ENCODE assay signal across 8 cellular contexts in the genomic region with DNA sequence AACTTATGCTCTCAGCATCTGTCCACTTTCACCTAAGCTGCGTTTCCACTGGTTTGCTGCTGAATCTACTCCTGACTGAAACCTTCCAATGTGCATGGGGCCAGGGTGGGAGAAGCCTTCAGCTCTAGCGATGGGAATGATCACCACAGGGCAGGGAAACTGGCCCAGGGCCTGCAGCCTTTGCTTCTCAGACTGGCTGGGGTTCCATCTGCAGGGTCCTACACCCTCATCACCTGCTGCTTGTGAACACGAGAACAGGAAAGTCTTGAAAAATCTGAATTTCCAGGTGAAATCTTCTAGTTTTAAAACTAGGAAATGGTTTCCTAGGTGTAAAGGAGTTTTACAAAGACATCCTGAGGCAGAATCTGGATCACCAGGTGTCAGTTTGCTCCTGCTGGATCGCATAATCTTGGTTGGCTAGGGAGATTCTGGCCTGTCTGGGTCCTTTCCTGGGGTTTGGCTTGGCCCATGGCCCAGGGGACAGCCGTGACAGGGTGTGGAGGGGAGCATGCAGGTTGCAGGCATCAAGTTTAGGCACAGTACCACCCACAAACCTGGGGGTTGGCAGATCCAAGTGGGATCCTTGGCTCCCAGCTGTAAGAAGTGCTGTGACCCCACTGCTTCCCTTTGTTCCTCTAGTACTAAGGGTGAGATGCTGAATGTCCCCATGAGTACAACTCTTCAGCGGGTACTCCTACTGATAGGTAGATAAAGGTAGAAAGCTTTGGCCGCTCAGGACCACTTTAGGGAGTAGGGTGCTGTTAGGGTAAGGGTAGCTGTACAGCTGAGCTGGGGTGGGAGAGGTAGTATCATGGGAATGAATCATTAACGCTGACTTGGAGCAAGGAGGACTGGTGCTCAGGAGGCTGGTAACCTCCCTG. TPM values are rescaled to one million over a fixed set of nuclear protein-coding genes. Genes with fewer than 3 reads are reported as not detected.
A peak's percentile ranks its signal among the peaks of the same experiment; 100 is the strongest.
DNase-seq lines count a peak whose midpoint lies in the region; ATAC-seq and TF ChIP-seq lines count a peak whose summit lies in the region.

No MANE protein-coding gene starts in this region.

- H3K9me3 ChIP-seq in suprapubic skin: no peaks in the 10 kb centered on the region

- no peak for TF ChIP-seq EP300 in suprapubic skin (IDR thresholded peaks at IDR 0.05)

- no peaks in the 10 kb centered on the region for H3K27me3 Mint-ChIP-seq in activated CD4-positive, alpha-beta T cell treated with anti-CD3 and anti-CD28 coated beads for 36 hours
- H3K27me3 Mint-ChIP-seq in activated naive CD8-positive, alpha-beta T cell treated with anti-CD3 and anti-CD28 coated beads, Interleukin-2, amount 50 U/mL, for 24 hours: peaks cover 2% of the 10 kb centered on the region

- H3K27me3 ChIP-seq in kidney epithelial cell (ENCODE audit: control insufficient read depth, insufficient read depth, low read length): no peaks in the 10 kb centered on the region
- no peaks in the 10 kb centered on the region for H3K27me3 ChIP-seq in suprapubic skin

- H3K4me1 ChIP-seq in suprapubic skin: peaks cover 71% of the 10 kb centered on the region

- TF ChIP-seq CTCF in kidney epithelial cell (IDR thresholded peaks at IDR 0.05; ENCODE audit: insufficient read depth, low read length, poor library complexity, severe bottlenecking) (no peak), suprapubic skin (IDR thresholded peaks at IDR 0.05) (no peak)

- DNase-seq in activated CD4-positive, alpha-beta T cell treated with anti-CD3 and anti-CD28 coated beads for 36 hours: no peak
- no peak for DNase-seq in activated CD4-positive, alpha-beta T cell treated with anti-CD3 and anti-CD28 coated beads for 48 hours
- no peak for DNase-seq in activated naive CD8-positive, alpha-beta T cell treated with anti-CD3 and anti-CD28 coated beads, Interleukin-2, amount 50 U/mL, for 24 hours
- DNase-seq in kidney epithelial cell (ENCODE audit: low read depth): no peak
- no peak for DNase-seq in suprapubic skin (ENCODE audit: low spot score in 2 of 2)
- no peak for DNase-seq in HUDEP-2 (lab: John Stamatoyannopoulos, UW; ENCODE audit: unreplicated experiment in 76 of 76)
- no peak for DNase-seq in DMS114 treated with DMSO at 0.1 percent for 48 hours (lab: John Stamatoyannopoulos, UW; ENCODE audit: unreplicated experiment)

- H3K9me3 Mint-ChIP-seq in activated CD4-positive, alpha-beta T cell treated with anti-CD3 and anti-CD28 coated beads for 36 hours (ENCODE audit: low read depth): no peaks in the 10 kb centered on the region
- H3K9me3 Mint-ChIP-seq in activated naive CD8-positive, alpha-beta T cell treated with anti-CD3 and anti-CD28 coated beads, Interleukin-2, amount 50 U/mL, for 24 hours: no peaks in the 10 kb centered on the region

- H3K36me3 Mint-ChIP-seq in activated CD4-positive, alpha-beta T cell treated with anti-CD3 and anti-CD28 coated beads for 36 hours (ENCODE audit: low read depth): peaks cover 32% of the 10 kb centered on the region
- H3K36me3 Mint-ChIP-seq in activated naive CD8-positive, alpha-beta T cell treated with anti-CD3 and anti-CD28 coated beads, Interleukin-2, amount 50 U/mL, for 24 hours (ENCODE audit: low read depth): peaks cover 45% of the 10 kb centered on the region

- H3K27ac Mint-ChIP-seq in activated CD4-positive, alpha-beta T cell treated with anti-CD3 and anti-CD28 coated beads for 36 hours: peak overlapping the region; percentile 100
- H3K27ac Mint-ChIP-seq in activated naive CD8-positive, alpha-beta T cell treated with anti-CD3 and anti-CD28 coated beads, Interleukin-2, amount 50 U/mL, for 24 hours: peak overlapping the region; percentile 100

- WGBS in suprapubic skin: 69% methylated on average over 8 of the region's 8 CpGs

- POLR2A ChIA-PET in activated CD4-positive, alpha-beta T cell treated with anti-CD3 and anti-CD28 coated beads for 36 hours (lab: Charles Lee): interaction anchor here (0.7 to 2.4 kb wide), 6 partner anchors 12 to 41 kb away, joined by 3 to 12 read pairs (median 9); partner anchors contain the start of genes MZF1, TRIM28 and ZBTB45

- H3K27ac ChIP-seq in suprapubic skin: peak overlapping the region; percentile 99

- peak overlapping the region; percentile 95 for H3K4me3 ChIP-seq in kidney epithelial cell (ENCODE audit: low read depth, low read length)
- peak overlapping the region; percentile 87 for H3K4me3 ChIP-seq in suprapubic skin

- CTCF ChIA-PET in activated CD4-positive, alpha-beta T cell treated with anti-CD3 and anti-CD28 coated beads for 36 hours (lab: Charles Lee): interaction anchor here (0.6 to 2.7 kb wide), 5 partner anchors 20 to 181 kb away, joined by 3 to 22 read pairs (median 6); partner anchors contain the start of gene ZBTB45

- H3K4me1 Mint-ChIP-seq in activated CD4-positive, alpha-beta T cell treated with anti-CD3 and anti-CD28 coated beads for 36 hours: peaks cover 64% of the 10 kb centered on the region
- peaks cover 73% of the 10 kb centered on the region for H3K4me1 Mint-ChIP-seq in activated naive CD8-positive, alpha-beta T cell treated with anti-CD3 and anti-CD28 coated beads, Interleukin-2, amount 50 U/mL, for 24 hours

- ATAC-seq in activated CD4-positive, alpha-beta T cell treated with anti-CD3 and anti-CD28 coated beads for 36 hours: no peak
- ATAC-seq in activated naive CD8-positive, alpha-beta T cell treated with anti-CD3 and anti-CD28 coated beads, Interleukin-2, amount 50 U/mL, for 24 hours: no peak
- ATAC-seq in GM21786 (IDR thresholded peaks at IDR 0.05; ENCODE audit: unreplicated experiment): no peak

- intact Hi-C loops in activated CD4-positive, alpha-beta T cell treated with anti-CD3 and anti-CD28 coated beads for 36 hours (cut with DNase I, micrococcal nuclease): no loop called here

- H3K36me3 ChIP-seq in kidney epithelial cell (ENCODE audit: control insufficient read depth, insufficient read depth, low read length): peaks cover 1% of the 10 kb centered on the region
- H3K36me3 ChIP-seq in suprapubic skin: peaks cover 15% of the 10 kb centered on the region

- peak overlapping the region; percentile 92 for H3K4me3 Mint-ChIP-seq in activated CD4-positive, alpha-beta T cell treated with anti-CD3 and anti-CD28 coated beads for 36 hours
- H3K4me3 Mint-ChIP-seq in activated naive CD8-positive, alpha-beta T cell treated with anti-CD3 and anti-CD28 coated beads, Interleukin-2, amount 50 U/mL, for 24 hours: peak overlapping the region; percentile 94

- TF ChIP-seq POLR2A in suprapubic skin (IDR thresholded peaks at IDR 0.05): no peak

RNA-seq across cellular contexts. Expression of gene UBE2M, which starts 1.8 kb away (rescaled TPM):
- 100 to 1,000 TPM; 115 to 138 TPM for total RNA-seq in activated CD4-positive, alpha-beta T cell treated with anti-CD3 and anti-CD28 coated beads for 36 hours
- total RNA-seq in kidney epithelial cell: 50.3 and 58.2 TPM in 2 replicates
- 10 to 100 TPM; 16.4 to 31.5 (median 21.7) TPM for total RNA-seq in suprapubic skin

RNA-seq across cellular contexts. Expression of gene CHMP2A, which starts 5.3 kb away (rescaled TPM):
- total RNA-seq in activated CD4-positive, alpha-beta T cell treated with anti-CD3 and anti-CD28 coated beads for 36 hours: 100 to 1,000 TPM; 101 to 107 TPM
- 139 and 154 TPM in 2 replicates for total RNA-seq in kidney epithelial cell
- total RNA-seq in suprapubic skin: 100 to 1,000 TPM in 3 of 4 donors, 10 to 100 TPM in 1; 96.1 to 120 (median 103) TPM

RNA-seq across cellular contexts. Expression of gene MZF1, which starts 12.9 kb away (rescaled TPM):
- total RNA-seq in activated CD4-positive, alpha-beta T cell treated with anti-CD3 and anti-CD28 coated beads for 36 hours: 10 to 100 TPM; 14.3 to 15.0 TPM
- total RNA-seq in kidney epithelial cell (14.6 and 19.3 TPM in 2 replicates), suprapubic skin (10 to 100 TPM; 29.0 to 53.2 (median 37.5) TPM)

RNA-seq across cellular contexts. Expression of gene TRIM28, which starts 16.4 kb away (rescaled TPM):
- total RNA-seq in activated CD4-positive, alpha-beta T cell treated with anti-CD3 and anti-CD28 coated beads for 36 hours: 100 to 1,000 TPM; 481 to 758 TPM
- total RNA-seq in kidney epithelial cell: 381 and 470 TPM in 2 replicates
- 100 to 1,000 TPM; 334 to 395 (median 360) TPM for total RNA-seq in suprapubic skin

RNA-seq across cellular contexts. Expression of gene ZBTB45, which starts 40.6 kb away (rescaled TPM):
- 10 to 100 TPM; 10.1 to 11.1 TPM for total RNA-seq in activated CD4-positive, alpha-beta T cell treated with anti-CD3 and anti-CD28 coated beads for 36 hours
- 15.6 and 16.2 TPM in 2 replicates for total RNA-seq in kidney epithelial cell
- 10 to 100 TPM in 3 of 4 donors, 1 to 10 TPM in 1; 6.7 to 20.7 (median 15.8) TPM for total RNA-seq in suprapubic skin
